ENCODE assay signal across 19 cellular contexts in genomic region chr6:1904494-1904854, GRCh38.
DNase-seq lines count a peak whose midpoint lies in the region; ATAC-seq and TF ChIP-seq lines count a peak whose summit lies in the region.
"Had no signal": no experiment of that assay in that cellular context is flagged by ENCODE, and none has a peak within 500 bp of the region (broad histone marks: within the 10 kb centered on the region; RNA-seq: fewer than 3 reads in every experiment).

No MANE protein-coding gene starts in this region.

- CTCF ChIA-PET in WTC11 (lab: Charles Lee) = interaction anchor here (2.1 kb wide), 1 partner anchor 11 kb away, joined by 4 read pairs; no protein-coding TSS in a partner anchor

- H3K79me2 ChIP-seq in osteoblast (ENCODE audit: insufficient read depth, low read length) = no peaks in the 10 kb centered on the region

- peak overlapping the region; percentile 7 for H3K9ac ChIP-seq in neuronal stem cell (ENCODE audit: low read depth, low read length, poor library complexity)
- H3K9ac ChIP-seq: BLaER1 treated with 17β-estradiol and CSF1 and Interleukin-3, amounts not matched to agents 10 nM and 100 nM had no signal

- no peak overlapping the region for H2BK120ac ChIP-seq in neuronal stem cell (ENCODE audit: low read depth, low read length)

- no peak overlapping the region for H4K8ac ChIP-seq in neuronal stem cell (ENCODE audit: low read depth, low read length)

- peaks cover 53% of the 10 kb centered on the region for H3K4me1 Mint-ChIP-seq in WTC11
- H3K4me1 Mint-ChIP-seq: IgD-negative memory B cell; naive thymus-derived CD4-positive, alpha-beta T cell had no signal

- H2BK12ac ChIP-seq in neuronal stem cell (ENCODE audit: low read length) = no peak overlapping the region

- H3K36me3 Mint-ChIP-seq in WTC11 = no peaks in the 10 kb centered on the region

- POLR2A ChIA-PET in WTC11 (lab: Charles Lee) = no interaction called here

- no peak overlapping the region for H2AK5ac ChIP-seq in neuronal stem cell (ENCODE audit: low read depth, low read length)

- H4K20me1 ChIP-seq in osteoblast (ENCODE audit: insufficient read depth, low read length) = no peaks in the 10 kb centered on the region
- H4K20me1 ChIP-seq: BLaER1 treated with 17β-estradiol and CSF1 and Interleukin-3, amounts not matched to agents 10 nM and 100 nM had no signal

- H2AFZ ChIP-seq in neuronal stem cell (ENCODE audit: low read length) (peak overlapping the region; percentile 76), osteoblast (ENCODE audit: low read length) (no peak overlapping the region)

- H2BK5ac ChIP-seq in neuronal stem cell (ENCODE audit: low read length) = no peak overlapping the region

- peak overlapping the region; percentile 84 for H3K18ac ChIP-seq in neuronal stem cell (ENCODE audit: low read length)

- no peak overlapping the region for H3K14ac ChIP-seq in neuronal stem cell (ENCODE audit: low read length)

- no peaks in the 10 kb centered on the region for H3K27me3 ChIP-seq in right cardiac atrium (ENCODE audit: control insufficient read depth, insufficient read depth)
- H3K27me3 ChIP-seq in neuronal stem cell (ENCODE audit: control insufficient read depth in 3 of 3, insufficient read depth in 3 of 3, low read depth in 1 of 3, low read length in 3 of 3) = no peaks in the 10 kb centered on the region
- H3K27me3 ChIP-seq in osteoblast (ENCODE audit: insufficient read depth, low read length) = no peaks in the 10 kb centered on the region
- H3K27me3 ChIP-seq in psoas muscle (ENCODE audit: insufficient read depth in 3 of 3, low read length in 2 of 3) = no peaks in the 10 kb centered on the region
- H3K27me3 ChIP-seq: BLaER1 treated with 17β-estradiol and CSF1 and Interleukin-3, amounts not matched to agents 10 nM and 100 nM; stomach had no signal

- DNase-seq in CMK (ENCODE audit: low read depth) (peak; percentile 15), WTC11 (ENCODE audit: low spot score) (no peak), right cardiac atrium (peak in 1 of 3 donors; percentile 47), neuronal stem cell (ENCODE audit: low spot score) (no peak), osteoblast (ENCODE audit: insufficient read length, low spot score, missing footprints) (no peak), psoas muscle (no peak)
- DNase-seq: activated CD8-positive, alpha-beta T cell treated with anti-CD3 and anti-CD28 coated beads for 36 hours; amygdala; cerebellar nuclear complex; effector memory CD4-positive, alpha-beta T cell; naive thymus-derived CD4-positive, alpha-beta T cell; NCI-H510A treated with DMSO at 0.1 percent for 48 hours; stimulated activated CD4-positive, alpha-beta T cell treated with anti-CD3 and anti-CD28 coated beads, Interleukin-4, amount 100 ng/mL, for 4 hours; stomach had no signal

- intact Hi-C loops in right cardiac atrium (cut with DNase I) = no loop called here
- intact Hi-C loops in psoas muscle (cut with DNase I) = no loop called here

- H3K9me3 ChIP-seq in right cardiac atrium (ENCODE audit: control insufficient read depth, low read length) = no peaks in the 10 kb centered on the region
- no peaks in the 10 kb centered on the region for H3K9me3 ChIP-seq in neuronal stem cell (replicated peaks in 1 of 2; ENCODE audit: control insufficient read depth in 2 of 2, insufficient read depth in 1 of 2, low read depth in 1 of 2, low read length in 2 of 2)
- H3K9me3 ChIP-seq in osteoblast (ENCODE audit: low read depth, low read length) = no peaks in the 10 kb centered on the region
- H3K9me3 ChIP-seq in psoas muscle = no peaks in the 10 kb centered on the region
- H3K9me3 ChIP-seq: BLaER1 treated with 17β-estradiol and CSF1 and Interleukin-3, amounts not matched to agents 10 nM and 100 nM; prostate gland; stomach had no signal

- no peak; the same call in 1 of the 2 replicates for ATAC-seq in WTC11
- peak; percentile 65 to 90 for ATAC-seq in right cardiac atrium
- no peak for ATAC-seq in HG02623 (IDR thresholded peaks at IDR 0.05; ENCODE audit: unreplicated experiment)
- ATAC-seq in HG02973 (IDR thresholded peaks at IDR 0.05; ENCODE audit: unreplicated experiment) = no peak
- ATAC-seq in psoas muscle = no peak
- ATAC-seq: activated CD8-positive, alpha-beta T cell treated with anti-CD3 and anti-CD28 coated beads for 36 hours; naive thymus-derived CD4-positive, alpha-beta T cell had no signal

- H3K4me3 Mint-ChIP-seq in WTC11 = no peak overlapping the region
- H3K4me3 Mint-ChIP-seq: activated CD8-positive, alpha-beta T cell treated with anti-CD3 and anti-CD28 coated beads for 36 hours; IgD-negative memory B cell; naive thymus-derived CD4-positive, alpha-beta T cell had no signal

- H3K27me3 Mint-ChIP-seq in WTC11 (ENCODE audit: low read depth) = no peaks in the 10 kb centered on the region
- H3K27me3 Mint-ChIP-seq: activated CD8-positive, alpha-beta T cell treated with anti-CD3 and anti-CD28 coated beads for 36 hours; IgD-negative memory B cell; naive thymus-derived CD4-positive, alpha-beta T cell had no signal

- no peak overlapping the region for H3K4ac ChIP-seq in neuronal stem cell (ENCODE audit: low read length)

- TF ChIP-seq CTCF in WTC11 (IDR thresholded peaks at IDR 0.05) (no peak), osteoblast (IDR thresholded peaks at IDR 0.05; ENCODE audit: extremely low read depth, low read depth, low read length) (no peak), psoas muscle (IDR thresholded peaks at IDR 0.05) (no peak)

- peak overlapping the region; percentile 50 for H2BK15ac ChIP-seq in neuronal stem cell (ENCODE audit: low read length)

- H3K4me2 ChIP-seq in neuronal stem cell (ENCODE audit: insufficient read depth, low read length, poor library complexity, severe bottlenecking) (no peak overlapping the region), osteoblast (ENCODE audit: insufficient read depth, low read length) (no peak overlapping the region)
- H3K4me2 ChIP-seq: BLaER1 treated with 17β-estradiol and CSF1 and Interleukin-3, amounts not matched to agents 10 nM and 100 nM had no signal

- H3K27ac ChIP-seq in right cardiac atrium (ENCODE audit: low read length) = no peak overlapping the region
- H3K27ac ChIP-seq in neuronal stem cell (replicated peaks; ENCODE audit: low read length) = no peak overlapping the region
- no peak overlapping the region for H3K27ac ChIP-seq in osteoblast (ENCODE audit: low read depth, low read length)
- no peak overlapping the region for H3K27ac ChIP-seq in psoas muscle
- H3K27ac ChIP-seq: BLaER1 treated with 17β-estradiol and CSF1 and Interleukin-3, amounts not matched to agents 10 nM and 100 nM; prostate gland; stomach had no signal

- H3K79me1 ChIP-seq in neuronal stem cell (ENCODE audit: low read depth, low read length) = no peaks in the 10 kb centered on the region

- H3K4me3 ChIP-seq in right cardiac atrium (ENCODE audit: low read length) (no peak overlapping the region), neuronal stem cell (ENCODE audit: low read length in 2 of 2) (no peak overlapping the region), osteoblast (ENCODE audit: insufficient read depth, low read length) (no peak overlapping the region), psoas muscle (no peak overlapping the region)
- H3K4me3 ChIP-seq: BLaER1 treated with 17β-estradiol and CSF1 and Interleukin-3, amounts not matched to agents 10 nM and 100 nM; prostate gland; stomach had no signal

- no peak overlapping the region for H3K27ac Mint-ChIP-seq in WTC11
- H3K27ac Mint-ChIP-seq: activated CD8-positive, alpha-beta T cell treated with anti-CD3 and anti-CD28 coated beads for 36 hours had no signal

- H4K91ac ChIP-seq in neuronal stem cell (ENCODE audit: low read depth, low read length, poor library complexity) = no peak overlapping the region

- H3K4me1 ChIP-seq in right cardiac atrium (ENCODE audit: control insufficient read depth, insufficient read depth, low read length) (no peaks in the 10 kb centered on the region), neuronal stem cell (ENCODE audit: control insufficient read depth in 2 of 2, insufficient read depth in 1 of 2, low read depth in 1 of 2, low read length in 2 of 2) (peaks cover 7 to 17% of the 10 kb centered on the region in 2 donors), osteoblast (ENCODE audit: insufficient read depth, low read length) (no peaks in the 10 kb centered on the region), psoas muscle (no peaks in the 10 kb centered on the region)
- H3K4me1 ChIP-seq: BLaER1 treated with 17β-estradiol and CSF1 and Interleukin-3, amounts not matched to agents 10 nM and 100 nM; prostate gland had no signal

- H3K9me3 Mint-ChIP-seq in WTC11 = no peaks in the 10 kb centered on the region
- H3K9me3 Mint-ChIP-seq: activated CD8-positive, alpha-beta T cell treated with anti-CD3 and anti-CD28 coated beads for 36 hours; IgD-negative memory B cell; naive thymus-derived CD4-positive, alpha-beta T cell had no signal

- 52% methylated on average over 9 of the region's 9 CpGs for WGBS in right cardiac atrium
- no CpG with 5 or more reads among the region's 9 CpGs for WGBS in neuronal stem cell (ENCODE audit: extremely low coverage in 2 of 2, insufficient read length in 2 of 2, insufficient replicate concordance in 1 of 2), 2 donors
- WGBS in psoas muscle, 3 donors = 71 to 79% (median 74%) methylated on average over 9 of the region's 9 CpGs

- H3K36me3 ChIP-seq in neuronal stem cell (replicated peaks in 1 of 2; ENCODE audit: control insufficient read depth in 2 of 2, insufficient read depth in 2 of 2, low read length in 2 of 2) (no peaks in the 10 kb centered on the region), osteoblast (ENCODE audit: insufficient read depth, low read length) (no peaks in the 10 kb centered on the region), psoas muscle (ENCODE audit: insufficient read depth in 1 of 2, low read depth in 1 of 2) (no peaks in the 10 kb centered on the region)
- H3K36me3 ChIP-seq: prostate gland had no signal

- H3K23ac ChIP-seq in neuronal stem cell (ENCODE audit: low read depth, low read length, poor library complexity) = peak overlapping the region; percentile 32

Comparison
In these comparisons a context has a peak if more than half of its experiments do, and no peak if none do; other contexts are left out.
1. ATAC-seq: peak in right cardiac atrium (2 of 2); none in WTC11 (single experiment), HG02623 (single experiment), HG02973 (single experiment) and psoas muscle (0 of 4).